23 cellular contexts compared by ENCODE assay signal in genomic region chr18:3333056-3333720, GRCh38.
"Had no signal": no experiment of that assay in that cellular context is flagged by ENCODE, and none has a peak within 500 bp of the region (broad histone marks: within the 10 kb centered on the region; RNA-seq: fewer than 3 reads in every experiment).

No MANE protein-coding gene starts in this region.

- H3K4me3 ChIP-seq: esophagus muscularis mucosa, right atrium auricular region, spleen, suprapubic skin, tibial artery had no signal

- H3K27ac Mint-ChIP-seq: activated CD4-positive, alpha-beta T cell treated with anti-CD3 and anti-CD28 coated beads for 36 hours; activated naive CD4-positive, alpha-beta T cell treated with anti-CD3 and anti-CD28 coated beads, Interleukin-2, amount 50 U/mL, for 72 hours; activated T-cell treated with anti-CD3 and anti-CD28 coated beads, Interleukin-2, amount 50 U/mL, for 72 hours; dendritic cell treated with granulocyte-macrophage colony-stimulating factor and Interleukin-4, amounts not matched to agents 40 ng/mL and 50 ng/mL, for 4 days; memory B cell; T-helper 2 cell treated with Interferon-gamma antibody and Interleukin-4, amounts not matched to agents 5 μg/mL and 100 μg/mL, for 36 hours had no signal

- DNase-seq: activated CD4-positive, alpha-beta T cell treated with anti-CD3 and anti-CD28 coated beads for 36 hours; activated CD4-positive, CD25-positive, alpha-beta regulatory T cell; activated naive CD4-positive, alpha-beta T cell; activated T-cell treated with anti-CD3 and anti-CD28 coated beads for 4 hours; activated T-cell treated with anti-CD3 and anti-CD28 coated beads, Interleukin-2, amount 50 U/mL, for 72 hours; effector CD4-positive, alpha-beta T cell; kidney; left colon; midbrain; naive thymus-derived CD8-positive, alpha-beta T cell; occipital lobe; spleen; stimulated activated naive CD4-positive, alpha-beta T cell; tibial artery had no signal

- ATAC-seq: activated CD4-positive, alpha-beta T cell treated with anti-CD3 and anti-CD28 coated beads for 36 hours; activated naive CD4-positive, alpha-beta T cell treated with anti-CD3 and anti-CD28 coated beads, Interleukin-2, amount 50 U/mL, for 72 hours; activated T-cell treated with anti-CD3 and anti-CD28 coated beads, Interleukin-2, amount 50 U/mL, for 72 hours; left colon; naive thymus-derived CD8-positive, alpha-beta T cell had no signal

- H3K4me3 Mint-ChIP-seq: activated CD4-positive, alpha-beta T cell treated with anti-CD3 and anti-CD28 coated beads for 36 hours; activated T-cell treated with anti-CD3 and anti-CD28 coated beads, Interleukin-2, amount 50 U/mL, for 72 hours; central memory CD8-positive, alpha-beta T cell; dendritic cell treated with granulocyte-macrophage colony-stimulating factor and Interleukin-4, amounts not matched to agents 40 ng/mL and 50 ng/mL, for 4 days; memory B cell; naive thymus-derived CD8-positive, alpha-beta T cell; neural crest cell; T-helper 2 cell treated with Interferon-gamma antibody and Interleukin-4, amounts not matched to agents 5 μg/mL and 100 μg/mL, for 36 hours had no signal

- H3K36me3 Mint-ChIP-seq: activated naive CD4-positive, alpha-beta T cell treated with anti-CD3 and anti-CD28 coated beads, Interleukin-2, amount 50 U/mL, for 72 hours; naive thymus-derived CD8-positive, alpha-beta T cell had no signal

- H3K9me3 ChIP-seq: esophagus muscularis mucosa, right atrium auricular region, spleen, suprapubic skin, tibial artery had no signal

- H3K4me1 Mint-ChIP-seq: activated CD4-positive, alpha-beta T cell treated with anti-CD3 and anti-CD28 coated beads for 36 hours; central memory CD8-positive, alpha-beta T cell; memory B cell; naive thymus-derived CD8-positive, alpha-beta T cell had no signal

- H3K27ac ChIP-seq: esophagus muscularis mucosa, right atrium auricular region, spleen, suprapubic skin, tibial artery had no signal

- H3K4me1 ChIP-seq: esophagus muscularis mucosa, right atrium auricular region, spleen, tibial artery had no signal

- H3K36me3 ChIP-seq: esophagus muscularis mucosa, right atrium auricular region, spleen, suprapubic skin, tibial artery had no signal

- H3K9me3 Mint-ChIP-seq: activated naive CD4-positive, alpha-beta T cell treated with anti-CD3 and anti-CD28 coated beads, Interleukin-2, amount 50 U/mL, for 72 hours; activated T-cell treated with anti-CD3 and anti-CD28 coated beads, Interleukin-2, amount 50 U/mL, for 72 hours; central memory CD8-positive, alpha-beta T cell; dendritic cell treated with granulocyte-macrophage colony-stimulating factor and Interleukin-4, amounts not matched to agents 40 ng/mL and 50 ng/mL, for 4 days; memory B cell; T-helper 2 cell treated with Interferon-gamma antibody and Interleukin-4, amounts not matched to agents 5 μg/mL and 100 μg/mL, for 36 hours had no signal

- H3K27me3 Mint-ChIP-seq: dendritic cell treated with granulocyte-macrophage colony-stimulating factor and Interleukin-4, amounts not matched to agents 40 ng/mL and 50 ng/mL, for 4 days had no signal

- H3K27me3 ChIP-seq: esophagus muscularis mucosa, right atrium auricular region, spleen, suprapubic skin, tibial artery had no signal
